Comparison of ENCODE assay signal across 11 cellular contexts in genomic region chr5:150043657-150044333, GRCh38. TPM values are rescaled to one million over a fixed set of nuclear protein-coding genes. Genes with fewer than 3 reads are reported as not detected.
DNase-seq lines count a peak whose midpoint lies in the region; ATAC-seq and TF ChIP-seq lines count a peak whose summit lies in the region.
"Had no signal": no experiment of that assay in that cellular context is flagged by ENCODE, and none has a peak within 500 bp of the region (broad histone marks: within the 10 kb centered on the region; RNA-seq: fewer than 3 reads in every experiment).

No MANE protein-coding gene starts in this region.

- peaks cover 4% of the 10 kb centered on the region for H3K4me1 Mint-ChIP-seq in GM23338
- H3K4me1 Mint-ChIP-seq in dendritic cell treated with granulocyte-macrophage colony-stimulating factor and Interleukin-4, amounts not matched to agents 40 ng/mL and 50 ng/mL, for 4 days (ENCODE audit: low read depth), result peaks cover 49% of the 10 kb centered on the region

- H2AFZ ChIP-seq in GM23338, result no peak overlapping the region
- H2AFZ ChIP-seq in osteoblast (ENCODE audit: low read length), result no peak overlapping the region

- peaks cover under 1% of the 10 kb centered on the region for H3K27me3 Mint-ChIP-seq in GM23338 (ENCODE audit: insufficient read depth, low read depth, poor library complexity)
- H3K27me3 Mint-ChIP-seq in dendritic cell treated with granulocyte-macrophage colony-stimulating factor and Interleukin-4, amounts not matched to agents 40 ng/mL and 50 ng/mL, for 4 days, result no peaks in the 10 kb centered on the region

- intact Hi-C loops in dendritic cell treated with granulocyte-macrophage colony-stimulating factor and Interleukin-4, amounts not matched to agents 40 ng/mL and 50 ng/mL, for 4 days (cut with micrococcal nuclease), result no loop called here

- DNase-seq in GM23338 (ENCODE audit: low spot score) (no peak), Peyer's patch (peak in 2 of 3 donors; percentile 67 to 70), osteoblast (ENCODE audit: insufficient read length, low spot score, missing footprints) (peak; percentile 44), NCI-H1436 (lab: John Stamatoyannopoulos, UW) (no peak), pons (ENCODE audit: low spot score) (no peak), NCI-H1694 treated with DMSO at 0.1 percent for 48 hours (lab: John Stamatoyannopoulos, UW) (no peak)
- no peak for DNase-seq in activated CD4-positive, CD25-positive, alpha-beta regulatory T cell treated with anti-CD3 and anti-CD28 coated beads, Interleukin-2, amount 50 U/mL, for 72 hours
- DNase-seq: activated T-cell treated with anti-CD3 and anti-CD28 coated beads, Interleukin-2, amount 50 U/mL, for 1 hour; NCI-H2107 had no signal

- H3K27me3 ChIP-seq in GM23338 (ENCODE audit: insufficient read depth), result no peaks in the 10 kb centered on the region
- no peaks in the 10 kb centered on the region for H3K27me3 ChIP-seq in Peyer's patch
- H3K27me3 ChIP-seq in osteoblast (ENCODE audit: insufficient read depth, low read length), result no peaks in the 10 kb centered on the region

- H3K36me3 ChIP-seq in GM23338 (ENCODE audit: insufficient read depth) (peaks cover 39% of the 10 kb centered on the region), Peyer's patch (peaks cover 0 to 91% (median 0%) of the 10 kb centered on the region in 3 donors), osteoblast (ENCODE audit: insufficient read depth, low read length) (peaks cover 85% of the 10 kb centered on the region)

- no peak for TF ChIP-seq CTCF in GM23338 (conservative IDR thresholded peaks at IDR 0.05; ENCODE audit: low read depth in 2 of 2)
- no peak for TF ChIP-seq CTCF in Peyer's patch (IDR thresholded peaks at IDR 0.05)
- no peak for TF ChIP-seq CTCF in osteoblast (IDR thresholded peaks at IDR 0.05; ENCODE audit: extremely low read depth, low read depth, low read length)

- no peaks in the 10 kb centered on the region for H3K4me1 ChIP-seq in GM23338 (ENCODE audit: insufficient read depth)
- peaks cover 0 to 17% (median 3%) of the 10 kb centered on the region in 4 donors for H3K4me1 ChIP-seq in Peyer's patch
- H3K4me1 ChIP-seq in osteoblast (ENCODE audit: insufficient read depth, low read length), result peaks cover 28% of the 10 kb centered on the region

- H3K4me2 ChIP-seq in GM23338 (no peak overlapping the region), osteoblast (ENCODE audit: insufficient read depth, low read length) (peak overlapping the region; percentile 42)

- no peak for ATAC-seq in GM23338

- H3K79me2 ChIP-seq in GM23338 (replicated peaks; ENCODE audit: insufficient read depth), result no peaks in the 10 kb centered on the region
- peaks cover 56% of the 10 kb centered on the region for H3K79me2 ChIP-seq in osteoblast (ENCODE audit: insufficient read depth, low read length)

- H4K20me1 ChIP-seq in GM23338 (replicated peaks; ENCODE audit: insufficient read depth), result peaks cover 11% of the 10 kb centered on the region
- H4K20me1 ChIP-seq in osteoblast (ENCODE audit: insufficient read depth, low read length), result no peaks in the 10 kb centered on the region

- no peaks in the 10 kb centered on the region for H3K9me2 ChIP-seq in GM23338 (ENCODE audit: insufficient read depth)

- no peaks in the 10 kb centered on the region for H3F3A ChIP-seq in GM23338 (replicated peaks; ENCODE audit: low read depth)

- no peak overlapping the region for H3K4me3 ChIP-seq in GM23338
- no peak overlapping the region for H3K4me3 ChIP-seq in Peyer's patch
- H3K4me3 ChIP-seq in osteoblast (ENCODE audit: insufficient read depth, low read length), result no peak overlapping the region

- H3K27ac Mint-ChIP-seq in GM23338, result peak overlapping the region; percentile 10; the same call in 1 of the 2 replicates
- peak overlapping the region; percentile 54 for H3K27ac Mint-ChIP-seq in dendritic cell treated with granulocyte-macrophage colony-stimulating factor and Interleukin-4, amounts not matched to agents 40 ng/mL and 50 ng/mL, for 4 days

- no peak overlapping the region for H3K4me3 Mint-ChIP-seq in GM23338
- H3K4me3 Mint-ChIP-seq in dendritic cell treated with granulocyte-macrophage colony-stimulating factor and Interleukin-4, amounts not matched to agents 40 ng/mL and 50 ng/mL, for 4 days, result no peak overlapping the region

- peaks cover 72% of the 10 kb centered on the region for H3K36me3 Mint-ChIP-seq in GM23338 (ENCODE audit: low read depth)
- H3K36me3 Mint-ChIP-seq in dendritic cell treated with granulocyte-macrophage colony-stimulating factor and Interleukin-4, amounts not matched to agents 40 ng/mL and 50 ng/mL, for 4 days (ENCODE audit: low read depth), result peaks cover 99% of the 10 kb centered on the region

- no peak overlapping the region for H3K27ac ChIP-seq in GM23338 (ENCODE audit: low read depth)
- peak overlapping the region in 2 of 4 donors; percentile 31 to 40 for H3K27ac ChIP-seq in Peyer's patch
- H3K27ac ChIP-seq in osteoblast (ENCODE audit: low read depth, low read length), result peak overlapping the region; percentile 71

- H3K9me3 Mint-ChIP-seq in GM23338, result no peaks in the 10 kb centered on the region
- no peaks in the 10 kb centered on the region for H3K9me3 Mint-ChIP-seq in dendritic cell treated with granulocyte-macrophage colony-stimulating factor and Interleukin-4, amounts not matched to agents 40 ng/mL and 50 ng/mL, for 4 days

- H3K9me3 ChIP-seq in Peyer's patch, result no peaks in the 10 kb centered on the region
- no peaks in the 10 kb centered on the region for H3K9me3 ChIP-seq in osteoblast (ENCODE audit: low read depth, low read length)

- no peak for TF ChIP-seq POLR2A in Peyer's patch (IDR thresholded peaks at IDR 0.05)

TF ChIP-seq in GM23338, 12 proteins besides CTCF, POLR2A, EP300 and RAD21 (continues in another document):
- no peak for TF ChIP-seq ZNF114 (CRISPR knock-in tag; IDR thresholded peaks at IDR 0.05)

RNA-seq across cellular contexts. Expression of gene CSF1R, which starts 42.6 kb away (rescaled TPM):
- not detected in 2 replicates for total RNA-seq in GM23338 (2014; rRNA removed; shearing (Covaris generic))
- polyA plus RNA-seq in GM23338 (2016; fragmentation: Nextera tagmentation; extraction: Ambion mirVana), result 0.21 TPM in 1 of 2 replicates, not detected in the other
- total RNA-seq in Peyer's patch (10 to 100 TPM in 3 of 4 donors, 1 to 10 TPM in 1; 2.1 to 24.8 (median 13.5) TPM), osteoblast (0.36 and 0.88 TPM in 2 replicates)
- total RNA-seq: renal cortical epithelial cell had no signal

RNA-seq across cellular contexts. Expression of gene HMGXB3, which starts 43.3 kb away (rescaled TPM):
- 27.0 and 37.9 TPM in 2 replicates for total RNA-seq in GM23338 (2014; rRNA removed; shearing (Covaris generic))
- polyA plus RNA-seq in GM23338 (2016; fragmentation: Nextera tagmentation; extraction: Ambion mirVana), result 9.4 and 10.6 TPM in 2 replicates
- total RNA-seq in Peyer's patch, result 10 to 100 TPM; 24.3 to 45.0 (median 41.4) TPM
- total RNA-seq in osteoblast, result 49.8 and 54.3 TPM in 2 replicates

RNA-seq across cellular contexts. Expression of gene TIGD6, which starts 43.3 kb away (rescaled TPM):
- 1.7 and 2.1 TPM in 2 replicates for total RNA-seq in GM23338 (2014; rRNA removed; shearing (Covaris generic))
- polyA plus RNA-seq in GM23338 (2016; fragmentation: Nextera tagmentation; extraction: Ambion mirVana), result 1.4 and 2.1 TPM in 2 replicates
- total RNA-seq in Peyer's patch (1 to 10 TPM; 1.2 to 4.5 (median 2.7) TPM), osteoblast (9.1 and 9.8 TPM in 2 replicates)

Comparison
In these comparisons a context has a peak if more than half of its experiments do, and no peak if none do; other contexts are left out.
1. DNase-seq: peak in Peyer's patch (2 of 3) and osteoblast (single experiment); none in GM23338 (single experiment), activated CD4-positive, CD25-positive, alpha-beta regulatory T cell treated with anti-CD3 and anti-CD28 coated beads, Interleukin-2, amount 50 U/mL, for 72 hours (single experiment), NCI-H1436 (single experiment), pons (single experiment) and NCI-H1694 treated with DMSO at 0.1 percent for 48 hours (single experiment).